8 cellular contexts compared by ENCODE assay signal in the genomic region with DNA sequence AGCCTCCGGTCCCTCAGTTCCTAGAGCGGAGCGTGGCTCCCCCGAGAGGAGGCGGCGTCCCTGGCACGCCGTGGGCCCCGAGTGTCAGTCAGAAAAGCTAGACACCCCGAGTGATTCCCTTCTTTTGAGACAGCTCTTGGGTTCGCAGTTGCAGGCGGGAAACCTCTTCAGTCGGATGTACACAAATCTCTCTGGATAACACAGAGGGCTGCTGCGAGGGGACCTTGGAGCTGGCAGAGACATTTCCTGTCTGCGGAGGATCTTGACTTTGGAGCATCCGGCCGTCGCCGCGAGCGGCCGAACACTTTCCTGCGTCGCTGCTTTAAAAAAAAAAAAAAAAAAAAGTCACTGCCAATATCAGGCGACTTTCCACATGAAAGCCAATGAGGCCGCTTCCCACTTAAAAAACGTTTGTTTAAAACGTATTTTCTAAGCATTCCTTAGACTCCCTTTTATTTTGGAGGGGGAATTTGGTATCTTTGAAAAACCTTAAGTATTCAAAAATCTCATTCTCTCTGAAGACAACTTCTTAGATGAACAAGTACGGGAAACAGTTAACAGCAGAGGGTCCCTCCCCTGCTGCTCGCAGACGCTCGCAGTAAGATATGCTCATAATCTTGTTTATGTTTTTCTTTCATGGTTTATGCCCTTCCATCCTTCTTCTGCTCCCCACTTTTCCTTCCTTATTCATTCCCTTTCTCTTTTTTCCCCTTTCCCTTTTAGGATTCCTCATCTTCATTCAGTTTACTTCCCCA. TPM values are rescaled to one million over a fixed set of nuclear protein-coding genes. Genes with fewer than 3 reads are reported as not detected.
DNase-seq lines count a peak whose midpoint lies in the region; ATAC-seq, FAIRE-seq and TF ChIP-seq lines count a peak whose summit lies in the region.

No MANE protein-coding gene starts in this region.

- no peak overlapping the region for H3K9ac ChIP-seq in HepG2 (ENCODE audit: insufficient read depth, low read depth, low read length)

- POLR2A ChIA-PET in HepG2 (lab: Yijun Ruan, JAX), result interaction anchor here (2.0 kb wide), 1 partner anchor 10 kb away, joined by 8 read pairs; a partner anchor contains a TSS

- intact Hi-C loops in HepG2 (cut with micrococcal nuclease; ENCODE audit: unreplicated experiment), result loop anchor here (10.0 kb wide), 1 partner anchor 105 kb away; no protein-coding TSS in a partner anchor

- 97% methylated on average over 32 of the region's 32 CpGs for WGBS in HepG2 (ENCODE audit: low lambda C conversion rate)
- WGBS in thymus, result under 1% methylated on average over 32 of the region's 32 CpGs

- TF ChIP-seq RAD21 in HepG2 (CRISPR knock-in tag; IDR thresholded peaks at IDR 0.05), result no peak

- H3K79me2 ChIP-seq in HepG2 (ENCODE audit: insufficient read depth, low read length), result no peaks in the 10 kb centered on the region

- H3K36me3 ChIP-seq in Peyer's patch, result no peaks in the 10 kb centered on the region
- H3K36me3 ChIP-seq in bronchial epithelial cell (ENCODE audit: control insufficient read depth, insufficient read depth, low read length), result no peaks in the 10 kb centered on the region
- H3K36me3 ChIP-seq in HepG2 (replicated peaks in 1 of 2; ENCODE audit: control insufficient read depth in 1 of 2, insufficient read depth in 2 of 2, low read length in 2 of 2), result no peaks in the 10 kb centered on the region; a peak in 2 of 5 replicates
- no peaks in the 10 kb centered on the region for H3K36me3 ChIP-seq in thymus (ENCODE audit: control insufficient read depth, insufficient read depth)

- in situ Hi-C loops in HepG2 (cut with HindIII; ENCODE audit: extremely low pct_ligation_motif_present, low pct_unique_long_range_greater_than_20kb), result no loop called here

- no peaks in the 10 kb centered on the region for H4K20me1 ChIP-seq in HepG2 (ENCODE audit: insufficient read depth, low read length)

- no peak overlapping the region for H2AFZ ChIP-seq in HepG2 (ENCODE audit: low read length)

- H3K27ac ChIP-seq in Peyer's patch, result peak overlapping the region in 2 of 4 donors; percentile 6 to 67
- H3K27ac ChIP-seq in HepG2 (ENCODE audit: extremely low read length, insufficient read depth, low read length), result no peak overlapping the region
- no peak overlapping the region for H3K27ac ChIP-seq in thymus (ENCODE audit: low read depth)

- H3K27me3 ChIP-seq in Peyer's patch, result no peaks in the 10 kb centered on the region
- no peaks in the 10 kb centered on the region for H3K27me3 ChIP-seq in bronchial epithelial cell (ENCODE audit: control insufficient read depth, insufficient read depth, low read length)
- H3K27me3 ChIP-seq in HepG2 (ENCODE audit: control insufficient read depth in 1 of 2, insufficient read depth in 2 of 2, low read length in 2 of 2), result no peaks in the 10 kb centered on the region
- peaks cover 5% of the 10 kb centered on the region for H3K27me3 ChIP-seq in thymus (ENCODE audit: control insufficient read depth, insufficient read depth)

- FAIRE-seq in bronchial epithelial cell (lab: Jason Lieb, UNC), result no peak
- no peak for FAIRE-seq in HepG2 (lab: Jason Lieb, UNC)

- H3K4me1 ChIP-seq in Peyer's patch, result peaks cover 0 to 12% (median 2%) of the 10 kb centered on the region in 4 donors
- peaks cover 55% of the 10 kb centered on the region for H3K4me1 ChIP-seq in HepG2 (ENCODE audit: insufficient read depth, low read length)
- peaks cover 3% of the 10 kb centered on the region for H3K4me1 ChIP-seq in thymus (ENCODE audit: control insufficient read depth, insufficient read depth, low read length)

- H3K4me3 ChIP-seq in Peyer's patch (peak overlapping the region; percentile 20 to 43 (median 41)), bronchial epithelial cell (ENCODE audit: low read depth, low read length) (peak overlapping the region; percentile 38), HepG2 (replicated peaks in 1 of 3; ENCODE audit: insufficient read depth in 1 of 3, low read depth in 2 of 3, low read length in 3 of 3) (no peak overlapping the region), thymus (ENCODE audit: low read length) (peak overlapping the region; percentile 67)

- ATAC-seq in HepG2, result no peak

- no peak overlapping the region for H3K4me2 ChIP-seq in HepG2 (ENCODE audit: low read depth, low read length)

- DNase-seq in stimulated activated CD4-positive, alpha-beta T cell treated with anti-CD3 and anti-CD28 coated beads, Interleukin-2, amount 100 ng/mL, for 24 hours, result peak; percentile 26 to 42
- no peak for DNase-seq in stimulated activated CD4-positive, alpha-beta T cell treated with anti-CD3 and anti-CD28 coated beads, Interleukin-12 subunit alpha, Interleukin-12 subunit beta, amount 100 ng/mL, for 4 hours
- DNase-seq in Peyer's patch, result peak in 2 of 3 donors; percentile 65 to 72
- DNase-seq in bronchial epithelial cell (ENCODE audit: low read depth), result no peak
- no peak for DNase-seq in HepG2 (ENCODE audit: low spot score)
- DNase-seq in globus pallidus (ENCODE audit: low spot score), result no peak
- DNase-seq in dedifferentiated amniotic fluid mesenchymal stem cell (ENCODE audit: extremely low spot score), result no peak

- BruUV-seq in HepG2 (replicated peaks; lab: Mats Ljungman, UMichigan), result no TSS peak

- CTCF ChIA-PET in HepG2 (lab: Yijun Ruan, JAX; ENCODE audit: low intra/inter-chr PET ratio, low total read pairs), result no interaction called here

- no peak for TF ChIP-seq POLR2A in Peyer's patch (IDR thresholded peaks at IDR 0.05)
- TF ChIP-seq POLR2A in HepG2 (IDR thresholded peaks at IDR 0.05; ENCODE audit: insufficient read depth in 1 of 2, low read depth in 2 of 2, low read length in 2 of 2), result no peak

- no peak for TF ChIP-seq EP300 in HepG2 (IDR thresholded peaks at IDR 0.05; ENCODE audit: low read depth in 2 of 2, low read length in 2 of 2)
- no peak for TF ChIP-seq EP300 in HepG2 (CRISPR knock-in tag; IDR thresholded peaks at IDR 0.05; ENCODE audit: borderline replicate concordance)

- no peaks in the 10 kb centered on the region for H3K9me3 ChIP-seq in Peyer's patch
- H3K9me3 ChIP-seq in HepG2 (ENCODE audit: low read length), result no peaks in the 10 kb centered on the region
- H3K9me3 ChIP-seq in thymus (ENCODE audit: control insufficient read depth), result no peaks in the 10 kb centered on the region

- TF ChIP-seq CTCF in Peyer's patch (IDR thresholded peaks at IDR 0.05), result no peak
- TF ChIP-seq CTCF in bronchial epithelial cell (IDR thresholded peaks at IDR 0.05; ENCODE audit: insufficient read depth, low read length, severe bottlenecking), result no peak
- no peak for TF ChIP-seq CTCF in HepG2 (CRISPR knock-in tag; IDR thresholded peaks at IDR 0.05)

TF ChIP-seq in HepG2, 621 proteins besides CTCF, POLR2A, EP300 and RAD21:
- TF ChIP-seq PRPF4 (IDR thresholded peaks at IDR 0.05; ENCODE audit: low read depth, low read length, poor library complexity, severe bottlenecking), result peak; percentile 80
- no peak for TF ChIP-seq ZNF788 (CRISPR knock-in tag; IDR thresholded peaks at IDR 0.05; ENCODE audit: borderline replicate concordance)

RNA-seq across cellular contexts. Expression of a gene that starts 9.9 kb away (rescaled TPM):
- total RNA-seq in Peyer's patch (10 to 100 TPM in 1 of 4 donors, 1 to 10 TPM in 3; 3.2 to 40.4 (median 4.2) TPM), bronchial epithelial cell (0.26 and 0.38 TPM in 2 replicates), HepG2 (2016; rRNA removed; fragmentation: Illumina TruSeq; extraction: Trizol) (46.3 and 48.7 TPM in 2 replicates)
- 25.9 and 29.2 TPM in 2 replicates for total RNA-seq in HepG2 (2016; cell fraction: cytosol; rRNA removed; fragmentation: Illumina TruSeq; extraction: Trizol; ENCODE audit: low read depth)
- total RNA-seq in HepG2 (2016; cell fraction: insoluble cytoplasmic fraction; rRNA removed; fragmentation: Illumina TruSeq; extraction: Trizol), result 43.9 and 48.8 TPM in 2 replicates
- total RNA-seq in HepG2 (2016; cell fraction: membrane; rRNA removed; fragmentation: Illumina TruSeq; extraction: Trizol), result 62.2 and 63.1 TPM in 2 replicates
- 52.5 and 57.6 TPM in 2 replicates for total RNA-seq in HepG2 (2016; cell fraction: nucleus; rRNA removed; fragmentation: Illumina TruSeq; extraction: Trizol)
- polyA plus RNA-seq in HepG2 (2011; rRNA removed) (41.6 and 44.5 TPM in 2 replicates), thymus (13.5 TPM)
- 18.5 and 21.6 TPM in 2 replicates for polyA plus RNA-seq in HepG2 (2011; cell fraction: cytosol; rRNA removed)
- polyA plus RNA-seq in HepG2 (2011; cell fraction: nucleus; rRNA removed), result 79.7 and 115 TPM in 2 replicates
- polyA plus RNA-seq in HepG2 (2012), result 63.0 and 87.7 TPM in 2 replicates
- 19.2 and 21.5 TPM in 2 replicates for polyA plus RNA-seq in HepG2 (2016; cell fraction: cytosol; fragmentation: Illumina TruSeq; extraction: Trizol; ENCODE audit: low read depth)
- 83.5 and 84.6 TPM in 2 replicates for polyA plus RNA-seq in HepG2 (2016; cell fraction: insoluble cytoplasmic fraction; fragmentation: Illumina TruSeq; extraction: Trizol; ENCODE audit: low read depth)
- polyA plus RNA-seq in HepG2 (2016; cell fraction: membrane; fragmentation: Illumina TruSeq; extraction: Trizol; ENCODE audit: low read depth), result 48.1 and 50.7 TPM in 2 replicates
- polyA plus RNA-seq in HepG2 (2016; cell fraction: nucleus; fragmentation: Illumina TruSeq; extraction: Trizol; ENCODE audit: insufficient read depth, low read depth), result 143 and 147 TPM in 2 replicates
- 4.9 and 26.4 TPM in 2 replicates for polyA minus RNA-seq in HepG2 (2011; rRNA and poly(A)+ RNA removed; ENCODE audit: low replicate concordance)
- 27.9 and 32.2 TPM in 2 replicates for polyA minus RNA-seq in HepG2 (2011; cell fraction: cytosol; rRNA and poly(A)+ RNA removed)
- polyA minus RNA-seq in HepG2 (2011; cell fraction: nucleus; rRNA and poly(A)+ RNA removed), result 37.4 and 50.1 TPM in 2 replicates

Comparison
In these comparisons a context has a peak if more than half of its experiments do, and no peak if none do; other contexts are left out.
1. DNase-seq: peak in stimulated activated CD4-positive, alpha-beta T cell treated with anti-CD3 and anti-CD28 coated beads, Interleukin-2, amount 100 ng/mL, for 24 hours (2 of 2) and Peyer's patch (2 of 3); none in stimulated activated CD4-positive, alpha-beta T cell treated with anti-CD3 and anti-CD28 coated beads, Interleukin-12 subunit alpha, Interleukin-12 subunit beta, amount 100 ng/mL, for 4 hours (single experiment), bronchial epithelial cell (single experiment), HepG2 (single experiment), globus pallidus (single experiment) and dedifferentiated amniotic fluid mesenchymal stem cell (single experiment).
2. H3K4me3 ChIP-seq: peak in Peyer's patch (4 of 4), bronchial epithelial cell (single experiment) and thymus (single experiment); none in HepG2 (0 of 3).